Comparison of ENCODE assay signal across 16 cellular contexts in genomic region chr5:103617090-103617489, GRCh38. TPM values are rescaled to one million over a fixed set of nuclear protein-coding genes. Genes with fewer than 3 reads are reported as not detected.
A peak's percentile ranks its signal among the peaks of the same experiment; 100 is the strongest.
DNase-seq lines count a peak whose midpoint lies in the region; TF ChIP-seq lines count a peak whose summit lies in the region.
"Had no signal": no experiment of that assay in that cellular context is flagged by ENCODE, and none has a peak within 500 bp of the region (broad histone marks: within the 10 kb centered on the region; RNA-seq: fewer than 3 reads in every experiment).

No MANE protein-coding gene starts in this region.

- no peak overlapping the region for H3K27ac Mint-ChIP-seq in endothelial cell (ENCODE audit: unreplicated experiment)
- H3K27ac Mint-ChIP-seq: CD4-positive, alpha-beta T cell; T-helper 2 cell treated with Interferon-gamma antibody and Interleukin-4, amounts not matched to agents 5 μg/mL and 100 μg/mL, for 36 hours had no signal

- intact Hi-C loops in cardiac septum (cut with DNase I), result no loop called here

- DNase-seq in COR-L47 (lab: John Stamatoyannopoulos, UW) (peak; percentile 63), NCI-H1105 (lab: John Stamatoyannopoulos, UW) (peak; percentile 57), NCI-H2029 (lab: John Stamatoyannopoulos, UW) (peak; percentile 34), NCI-H748 treated with DMSO at 0.1 percent for 48 hours (lab: John Stamatoyannopoulos, UW) (peak; percentile 38), endothelial cell (ENCODE audit: low spot score) (no peak), cardiac septum (ENCODE audit: low spot score) (no peak), NCI-H524 treated with DMSO at 0.1 percent for 48 hours (lab: John Stamatoyannopoulos, UW) (no peak)
- DNase-seq: CD4-positive, alpha-beta T cell; DMS153; GOT3; Kasumi-1; MG63; NCI-H1048; NCI-H510A; SHP77 had no signal

- no peaks in the 10 kb centered on the region for H3K9me3 Mint-ChIP-seq in endothelial cell (ENCODE audit: unreplicated experiment)
- H3K9me3 Mint-ChIP-seq: CD4-positive, alpha-beta T cell; T-helper 2 cell treated with Interferon-gamma antibody and Interleukin-4, amounts not matched to agents 5 μg/mL and 100 μg/mL, for 36 hours had no signal

- no peak for TF ChIP-seq CTCF in endothelial cell (IDR thresholded peaks at IDR 0.05; ENCODE audit: unreplicated experiment)

- H3K27me3 Mint-ChIP-seq in endothelial cell (ENCODE audit: unreplicated experiment), result no peaks in the 10 kb centered on the region
- H3K27me3 Mint-ChIP-seq: CD4-positive, alpha-beta T cell had no signal

- no peaks in the 10 kb centered on the region for H3K36me3 Mint-ChIP-seq in endothelial cell (ENCODE audit: low read depth, unreplicated experiment)

- no peaks in the 10 kb centered on the region for H3K4me1 Mint-ChIP-seq in endothelial cell (ENCODE audit: unreplicated experiment)

- H3K4me3 Mint-ChIP-seq in endothelial cell (ENCODE audit: unreplicated experiment), result no peak overlapping the region
- H3K4me3 Mint-ChIP-seq: CD4-positive, alpha-beta T cell; T-helper 2 cell treated with Interferon-gamma antibody and Interleukin-4, amounts not matched to agents 5 μg/mL and 100 μg/mL, for 36 hours had no signal

RNA-seq across cellular contexts. Expression of gene NUDT12, which starts 54.5 kb away (rescaled TPM):
- total RNA-seq in endothelial cell (ENCODE audit: unreplicated experiment) (6.1 TPM), cardiac septum (11.4 TPM)

Comparison
In these comparisons a context has a peak if more than half of its experiments do, and no peak if none do; other contexts are left out.
1. DNase-seq: peak in COR-L47 (single experiment), NCI-H1105 (single experiment), NCI-H2029 (single experiment) and NCI-H748 treated with DMSO at 0.1 percent for 48 hours (single experiment); none in endothelial cell (single experiment), cardiac septum (single experiment) and NCI-H524 treated with DMSO at 0.1 percent for 48 hours (single experiment).